In the genomic region with DNA sequence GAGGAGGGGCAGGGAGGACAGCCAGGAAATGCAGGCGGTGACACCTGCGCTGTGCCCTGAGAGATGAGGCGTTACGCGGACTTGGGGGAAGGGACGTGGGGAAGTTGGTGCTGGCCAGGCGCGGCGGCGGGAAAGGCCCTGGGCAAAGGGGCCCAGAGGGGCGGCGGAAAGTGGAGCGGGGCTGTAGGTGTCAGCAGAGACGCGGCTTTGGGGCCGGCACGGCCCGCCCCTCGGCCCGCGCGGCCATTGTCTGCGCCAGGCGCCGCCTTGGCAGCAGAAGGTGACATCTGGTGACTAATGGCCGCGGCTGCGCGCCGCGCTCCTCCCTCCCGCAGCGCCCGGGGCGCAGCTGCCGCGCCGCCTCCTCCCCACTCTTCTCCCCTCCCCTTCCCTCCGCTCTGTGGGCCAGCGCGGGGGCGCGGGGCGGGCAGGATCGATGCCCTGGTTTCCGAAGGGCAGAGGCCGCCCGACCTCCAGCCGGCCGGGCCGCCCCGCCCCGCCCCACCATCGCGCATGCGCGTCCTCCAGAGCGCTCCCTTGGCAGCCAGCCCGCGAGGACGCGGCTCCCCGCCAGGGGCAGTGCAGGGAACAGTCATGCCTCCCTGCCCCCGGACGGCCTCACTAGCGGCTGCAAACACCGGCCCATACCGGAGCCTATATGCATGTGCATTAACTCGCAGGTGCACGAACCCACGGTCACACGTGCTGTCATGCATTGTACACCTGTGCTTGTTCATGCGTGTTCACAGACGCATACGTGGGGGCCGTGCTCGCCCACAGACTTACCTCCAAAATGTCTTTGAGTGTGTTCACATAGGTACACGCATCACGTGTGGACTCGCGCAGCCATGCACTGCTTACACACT, we compare ENCODE assay signal across 1 cellular context.
TF ChIP-seq lines count a peak whose summit lies in the region.

No MANE protein-coding gene starts in this region.

TF ChIP-seq in GM12878, 131 proteins besides CTCF, POLR2A, EP300 and RAD21 (continued from another document and continues in another):
- TF ChIP-seq, protein P1, sequence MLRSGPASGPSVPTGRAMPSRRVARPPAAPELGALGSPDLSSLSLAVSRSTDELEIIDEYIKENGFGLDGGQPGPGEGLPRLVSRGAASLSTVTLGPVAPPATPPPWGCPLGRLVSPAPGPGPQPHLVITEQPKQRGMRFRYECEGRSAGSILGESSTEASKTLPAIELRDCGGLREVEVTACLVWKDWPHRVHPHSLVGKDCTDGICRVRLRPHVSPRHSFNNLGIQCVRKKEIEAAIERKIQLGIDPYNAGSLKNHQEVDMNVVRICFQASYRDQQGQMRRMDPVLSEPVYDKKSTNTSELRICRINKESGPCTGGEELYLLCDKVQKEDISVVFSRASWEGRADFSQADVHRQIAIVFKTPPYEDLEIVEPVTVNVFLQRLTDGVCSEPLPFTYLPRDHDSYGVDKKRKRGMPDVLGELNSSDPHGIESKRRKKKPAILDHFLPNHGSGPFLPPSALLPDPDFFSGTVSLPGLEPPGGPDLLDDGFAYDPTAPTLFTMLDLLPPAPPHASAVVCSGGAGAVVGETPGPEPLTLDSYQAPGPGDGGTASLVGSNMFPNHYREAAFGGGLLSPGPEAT (IDR thresholded peaks at IDR 0.05; ENCODE audit: low read depth), result peak; percentile 46; the same call in 1 of the 2 replicates
- TF ChIP-seq HDGF (IDR thresholded peaks at IDR 0.05) (peak; percentile 68; the same call in 1 of the 2 replicates), RCOR1 (conservative IDR thresholded peaks at IDR 0.05; ENCODE audit: low read depth, low read length) (peak; percentile 77; the same call in 1 of the 2 replicates), CBFB (IDR thresholded peaks at IDR 0.05; ENCODE audit: low read depth) (no peak), ZNF217 (IDR thresholded peaks at IDR 0.05) (peak; percentile 60; the same call in 1 of the 2 replicates), YBX1 (IDR thresholded peaks at IDR 0.05) (no peak), SRF (IDR thresholded peaks at IDR 0.05; ENCODE audit: low read depth in 2 of 2, low read length in 2 of 2) (no peak), IKZF1 (conservative IDR thresholded peaks at IDR 0.05) (peak; percentile 89), EZH2 (IDR thresholded peaks at IDR 0.05; ENCODE audit: borderline replicate concordance, control insufficient read depth, low read depth, low read length) (no peak), MYB (IDR thresholded peaks at IDR 0.05; ENCODE audit: borderline replicate concordance, low read depth, low read length) (no peak), BCL11A (IDR thresholded peaks at IDR 0.05; ENCODE audit: low read depth, low read length) (no peak), HCFC1 (IDR thresholded peaks at IDR 0.05; ENCODE audit: low read length) (no peak), MXI1 (IDR thresholded peaks at IDR 0.05; ENCODE audit: low read depth, low read length) (peak; percentile 83), SPI1 (IDR thresholded peaks at IDR 0.05; ENCODE audit: borderline replicate concordance, insufficient read depth, low read depth, low read length) (0 out of 2 replicates have a peak, but pooled peaks have one; percentile 2), ZBED1 (IDR thresholded peaks at IDR 0.05; ENCODE audit: borderline replicate concordance) (no peak), TAF1 (IDR thresholded peaks at IDR 0.05; ENCODE audit: borderline replicate concordance, low read depth, low read length) (no peak; the same call in 1 of the 2 replicates), RFX5 (IDR thresholded peaks at IDR 0.05; ENCODE audit: low read depth, low read length) (0 out of 2 replicates have a peak, but pooled peaks have one; percentile 11), CHD2 (IDR thresholded peaks at IDR 0.05; ENCODE audit: borderline replicate concordance, low read depth, low read length) (peak; percentile 80), ESRRA (IDR thresholded peaks at IDR 0.05; ENCODE audit: low read length) (no peak), HDAC6 (IDR thresholded peaks at IDR 0.05; ENCODE audit: unreplicated experiment) (no peak)
- TF ChIP-seq, protein P2, sequence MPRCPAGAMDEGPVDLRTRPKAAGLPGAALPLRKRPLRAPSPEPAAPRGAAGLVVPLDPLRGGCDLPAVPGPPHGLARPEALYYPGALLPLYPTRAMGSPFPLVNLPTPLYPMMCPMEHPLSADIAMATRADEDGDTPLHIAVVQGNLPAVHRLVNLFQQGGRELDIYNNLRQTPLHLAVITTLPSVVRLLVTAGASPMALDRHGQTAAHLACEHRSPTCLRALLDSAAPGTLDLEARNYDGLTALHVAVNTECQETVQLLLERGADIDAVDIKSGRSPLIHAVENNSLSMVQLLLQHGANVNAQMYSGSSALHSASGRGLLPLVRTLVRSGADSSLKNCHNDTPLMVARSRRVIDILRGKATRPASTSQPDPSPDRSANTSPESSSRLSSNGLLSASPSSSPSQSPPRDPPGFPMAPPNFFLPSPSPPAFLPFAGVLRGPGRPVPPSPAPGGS (IDR thresholded peaks at IDR 0.05; ENCODE audit: borderline replicate concordance, insufficient read depth, low read depth, low read length, poor library complexity, severe bottlenecking), result no peak
- TF ChIP-seq, protein P3, sequence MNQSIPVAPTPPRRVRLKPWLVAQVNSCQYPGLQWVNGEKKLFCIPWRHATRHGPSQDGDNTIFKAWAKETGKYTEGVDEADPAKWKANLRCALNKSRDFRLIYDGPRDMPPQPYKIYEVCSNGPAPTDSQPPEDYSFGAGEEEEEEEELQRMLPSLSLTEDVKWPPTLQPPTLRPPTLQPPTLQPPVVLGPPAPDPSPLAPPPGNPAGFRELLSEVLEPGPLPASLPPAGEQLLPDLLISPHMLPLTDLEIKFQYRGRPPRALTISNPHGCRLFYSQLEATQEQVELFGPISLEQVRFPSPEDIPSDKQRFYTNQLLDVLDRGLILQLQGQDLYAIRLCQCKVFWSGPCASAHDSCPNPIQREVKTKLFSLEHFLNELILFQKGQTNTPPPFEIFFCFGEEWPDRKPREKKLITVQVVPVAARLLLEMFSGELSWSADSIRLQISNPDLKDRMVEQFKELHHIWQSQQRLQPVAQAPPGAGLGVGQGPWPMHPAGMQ (IDR thresholded peaks at IDR 0.05; ENCODE audit: borderline replicate concordance), result no peak
- TF ChIP-seq, protein P4, sequence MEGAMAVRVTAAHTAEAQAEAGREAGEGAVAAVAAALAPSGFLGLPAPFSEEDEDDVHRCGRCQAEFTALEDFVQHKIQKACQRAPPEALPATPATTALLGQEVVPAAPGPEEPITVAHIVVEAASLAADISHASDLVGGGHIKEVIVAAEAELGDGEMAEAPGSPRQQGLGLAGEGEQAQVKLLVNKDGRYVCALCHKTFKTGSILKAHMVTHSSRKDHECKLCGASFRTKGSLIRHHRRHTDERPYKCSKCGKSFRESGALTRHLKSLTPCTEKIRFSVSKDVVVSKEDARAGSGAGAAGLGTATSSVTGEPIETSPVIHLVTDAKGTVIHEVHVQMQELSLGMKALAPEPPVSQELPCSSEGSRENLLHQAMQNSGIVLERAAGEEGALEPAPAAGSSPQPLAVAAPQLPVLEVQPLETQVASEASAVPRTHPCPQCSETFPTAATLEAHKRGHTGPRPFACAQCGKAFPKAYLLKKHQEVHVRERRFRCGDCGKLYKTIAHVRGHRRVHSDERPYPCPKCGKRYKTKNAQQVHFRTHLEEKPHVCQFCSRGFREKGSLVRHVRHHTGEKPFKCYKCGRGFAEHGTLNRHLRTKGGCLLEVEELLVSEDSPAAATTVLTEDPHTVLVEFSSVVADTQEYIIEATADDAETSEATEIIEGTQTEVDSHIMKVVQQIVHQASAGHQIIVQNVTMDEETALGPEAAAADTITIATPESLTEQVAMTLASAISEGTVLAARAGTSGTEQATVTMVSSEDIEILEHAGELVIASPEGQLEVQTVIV (IDR thresholded peaks at IDR 0.05; ENCODE audit: borderline replicate concordance, partially characterized antibody), result no peak
- TF ChIP-seq, protein P5, sequence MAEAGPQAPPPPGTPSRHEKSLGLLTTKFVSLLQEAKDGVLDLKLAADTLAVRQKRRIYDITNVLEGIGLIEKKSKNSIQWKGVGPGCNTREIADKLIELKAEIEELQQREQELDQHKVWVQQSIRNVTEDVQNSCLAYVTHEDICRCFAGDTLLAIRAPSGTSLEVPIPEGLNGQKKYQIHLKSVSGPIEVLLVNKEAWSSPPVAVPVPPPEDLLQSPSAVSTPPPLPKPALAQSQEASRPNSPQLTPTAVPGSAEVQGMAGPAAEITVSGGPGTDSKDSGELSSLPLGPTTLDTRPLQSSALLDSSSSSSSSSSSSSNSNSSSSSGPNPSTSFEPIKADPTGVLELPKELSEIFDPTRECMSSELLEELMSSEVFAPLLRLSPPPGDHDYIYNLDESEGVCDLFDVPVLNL (IDR thresholded peaks at IDR 0.05; ENCODE audit: low read depth, low read length), result 0 out of 2 replicates have a peak, but pooled peaks have one; percentile 15
- TF ChIP-seq, protein P6, sequence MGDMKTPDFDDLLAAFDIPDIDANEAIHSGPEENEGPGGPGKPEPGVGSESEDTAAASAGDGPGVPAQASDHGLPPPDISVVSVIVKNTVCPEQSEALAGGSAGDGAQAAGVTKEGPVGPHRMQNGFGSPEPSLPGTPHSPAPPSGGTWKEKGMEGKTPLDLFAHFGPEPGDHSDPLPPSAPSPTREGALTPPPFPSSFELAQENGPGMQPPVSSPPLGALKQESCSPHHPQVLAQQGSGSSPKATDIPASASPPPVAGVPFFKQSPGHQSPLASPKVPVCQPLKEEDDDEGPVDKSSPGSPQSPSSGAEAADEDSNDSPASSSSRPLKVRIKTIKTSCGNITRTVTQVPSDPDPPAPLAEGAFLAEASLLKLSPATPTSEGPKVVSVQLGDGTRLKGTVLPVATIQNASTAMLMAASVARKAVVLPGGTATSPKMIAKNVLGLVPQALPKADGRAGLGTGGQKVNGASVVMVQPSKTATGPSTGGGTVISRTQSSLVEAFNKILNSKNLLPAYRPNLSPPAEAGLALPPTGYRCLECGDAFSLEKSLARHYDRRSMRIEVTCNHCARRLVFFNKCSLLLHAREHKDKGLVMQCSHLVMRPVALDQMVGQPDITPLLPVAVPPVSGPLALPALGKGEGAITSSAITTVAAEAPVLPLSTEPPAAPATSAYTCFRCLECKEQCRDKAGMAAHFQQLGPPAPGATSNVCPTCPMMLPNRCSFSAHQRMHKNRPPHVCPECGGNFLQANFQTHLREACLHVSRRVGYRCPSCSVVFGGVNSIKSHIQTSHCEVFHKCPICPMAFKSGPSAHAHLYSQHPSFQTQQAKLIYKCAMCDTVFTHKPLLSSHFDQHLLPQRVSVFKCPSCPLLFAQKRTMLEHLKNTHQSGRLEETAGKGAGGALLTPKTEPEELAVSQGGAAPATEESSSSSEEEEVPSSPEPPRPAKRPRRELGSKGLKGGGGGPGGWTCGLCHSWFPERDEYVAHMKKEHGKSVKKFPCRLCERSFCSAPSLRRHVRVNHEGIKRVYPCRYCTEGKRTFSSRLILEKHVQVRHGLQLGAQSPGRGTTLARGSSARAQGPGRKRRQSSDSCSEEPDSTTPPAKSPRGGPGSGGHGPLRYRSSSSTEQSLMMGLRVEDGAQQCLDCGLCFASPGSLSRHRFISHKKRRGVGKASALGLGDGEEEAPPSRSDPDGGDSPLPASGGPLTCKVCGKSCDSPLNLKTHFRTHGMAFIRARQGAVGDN (IDR thresholded peaks at IDR 0.05), result no peak; the same call in 1 of the 2 replicates
- TF ChIP-seq, protein P7, sequence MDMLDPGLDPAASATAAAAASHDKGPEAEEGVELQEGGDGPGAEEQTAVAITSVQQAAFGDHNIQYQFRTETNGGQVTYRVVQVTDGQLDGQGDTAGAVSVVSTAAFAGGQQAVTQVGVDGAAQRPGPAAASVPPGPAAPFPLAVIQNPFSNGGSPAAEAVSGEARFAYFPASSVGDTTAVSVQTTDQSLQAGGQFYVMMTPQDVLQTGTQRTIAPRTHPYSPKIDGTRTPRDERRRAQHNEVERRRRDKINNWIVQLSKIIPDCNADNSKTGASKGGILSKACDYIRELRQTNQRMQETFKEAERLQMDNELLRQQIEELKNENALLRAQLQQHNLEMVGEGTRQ (IDR thresholded peaks at IDR 0.05; ENCODE audit: borderline replicate concordance, low read depth, low read length), result no peak
- TF ChIP-seq, protein P8, sequence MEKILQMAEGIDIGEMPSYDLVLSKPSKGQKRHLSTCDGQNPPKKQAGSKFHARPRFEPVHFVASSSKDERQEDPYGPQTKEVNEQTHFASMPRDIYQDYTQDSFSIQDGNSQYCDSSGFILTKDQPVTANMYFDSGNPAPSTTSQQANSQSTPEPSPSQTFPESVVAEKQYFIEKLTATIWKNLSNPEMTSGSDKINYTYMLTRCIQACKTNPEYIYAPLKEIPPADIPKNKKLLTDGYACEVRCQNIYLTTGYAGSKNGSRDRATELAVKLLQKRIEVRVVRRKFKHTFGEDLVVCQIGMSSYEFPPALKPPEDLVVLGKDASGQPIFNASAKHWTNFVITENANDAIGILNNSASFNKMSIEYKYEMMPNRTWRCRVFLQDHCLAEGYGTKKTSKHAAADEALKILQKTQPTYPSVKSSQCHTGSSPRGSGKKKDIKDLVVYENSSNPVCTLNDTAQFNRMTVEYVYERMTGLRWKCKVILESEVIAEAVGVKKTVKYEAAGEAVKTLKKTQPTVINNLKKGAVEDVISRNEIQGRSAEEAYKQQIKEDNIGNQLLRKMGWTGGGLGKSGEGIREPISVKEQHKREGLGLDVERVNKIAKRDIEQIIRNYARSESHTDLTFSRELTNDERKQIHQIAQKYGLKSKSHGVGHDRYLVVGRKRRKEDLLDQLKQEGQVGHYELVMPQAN (conservative IDR thresholded peaks at IDR 0.05), result no peak
- TF ChIP-seq, protein P9, sequence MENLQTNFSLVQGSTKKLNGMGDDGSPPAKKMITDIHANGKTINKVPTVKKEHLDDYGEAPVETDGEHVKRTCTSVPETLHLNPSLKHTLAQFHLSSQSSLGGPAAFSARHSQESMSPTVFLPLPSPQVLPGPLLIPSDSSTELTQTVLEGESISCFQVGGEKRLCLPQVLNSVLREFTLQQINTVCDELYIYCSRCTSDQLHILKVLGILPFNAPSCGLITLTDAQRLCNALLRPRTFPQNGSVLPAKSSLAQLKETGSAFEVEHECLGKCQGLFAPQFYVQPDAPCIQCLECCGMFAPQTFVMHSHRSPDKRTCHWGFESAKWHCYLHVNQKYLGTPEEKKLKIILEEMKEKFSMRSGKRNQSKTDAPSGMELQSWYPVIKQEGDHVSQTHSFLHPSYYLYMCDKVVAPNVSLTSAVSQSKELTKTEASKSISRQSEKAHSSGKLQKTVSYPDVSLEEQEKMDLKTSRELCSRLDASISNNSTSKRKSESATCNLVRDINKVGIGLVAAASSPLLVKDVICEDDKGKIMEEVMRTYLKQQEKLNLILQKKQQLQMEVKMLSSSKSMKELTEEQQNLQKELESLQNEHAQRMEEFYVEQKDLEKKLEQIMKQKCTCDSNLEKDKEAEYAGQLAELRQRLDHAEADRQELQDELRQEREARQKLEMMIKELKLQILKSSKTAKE (IDR thresholded peaks at IDR 0.05; ENCODE audit: low read depth, poor library complexity, severe bottlenecking), result no peak
